9 cellular contexts compared by ENCODE assay signal in the genomic region with DNA sequence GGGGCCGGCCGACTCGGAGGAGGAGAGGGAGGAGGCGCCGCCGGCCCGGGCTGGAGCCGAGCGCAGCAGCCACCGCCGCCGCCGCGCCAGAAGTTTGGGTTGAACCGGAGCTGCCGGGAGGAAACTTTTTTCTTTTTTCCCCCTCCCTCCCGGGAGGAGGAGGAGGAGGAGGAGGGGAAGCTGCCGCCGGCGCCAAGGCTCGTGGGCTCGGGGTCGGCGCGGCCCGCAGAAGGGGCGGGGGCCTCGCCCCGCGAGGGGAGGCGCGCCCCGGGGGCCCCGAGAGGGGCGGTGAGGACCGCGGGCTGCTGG. TPM values are rescaled to one million over a fixed set of nuclear protein-coding genes. Genes with fewer than 3 reads are reported as not detected.
DNase-seq lines count a peak whose midpoint lies in the region; ATAC-seq, FAIRE-seq and TF ChIP-seq lines count a peak whose summit lies in the region.
"Had no signal": no experiment of that assay in that cellular context is flagged by ENCODE, and none has a peak within 500 bp of the region (broad histone marks: within the 10 kb centered on the region; RNA-seq: fewer than 3 reads in every experiment).

No MANE protein-coding gene starts in this region.

- no peak overlapping the region for H3K23ac ChIP-seq in H1 (ENCODE audit: insufficient read length)

- no peak for TF ChIP-seq CTCF in AG04450 (IDR thresholded peaks at IDR 0.05; ENCODE audit: low read depth, low read length)
- TF ChIP-seq CTCF in Loucy (conservative IDR thresholded peaks at IDR 0.05; ENCODE audit: low read length): no peak
- TF ChIP-seq CTCF in H1 (IDR thresholded peaks at IDR 0.05; ENCODE audit: control extremely low read depth in 1 of 3, insufficient read depth in 1 of 3, low read depth in 1 of 3, low read length in 3 of 3): no peak
- TF ChIP-seq CTCF in neural cell (IDR thresholded peaks at IDR 0.05; ENCODE audit: poor library complexity, severe bottlenecking): no peak

- H3K27me3 ChIP-seq in AG04450 (ENCODE audit: control insufficient read depth, insufficient read depth, low read length) (no peaks in the 10 kb centered on the region), Loucy (ENCODE audit: insufficient read depth, low read length, poor library complexity, severe bottlenecking) (no peaks in the 10 kb centered on the region), H1 (replicated peaks in 1 of 4; ENCODE audit: control insufficient read depth in 3 of 4, extremely low read depth in 1 of 4, insufficient read depth in 3 of 4, low read length in 3 of 4) (peaks cover 0 to 6% (median 0%) of the 10 kb centered on the region in 4 experiments; a peak in 2 of 7 replicates), neural cell (ENCODE audit: insufficient read depth, low read depth, low read length) (no peaks in the 10 kb centered on the region)

- H3K36me3 ChIP-seq in Loucy (ENCODE audit: insufficient read depth, low read length) (no peaks in the 10 kb centered on the region), H1 (ENCODE audit: control insufficient read depth in 2 of 4, insufficient read depth in 4 of 4, low read length in 3 of 4) (no peaks in the 10 kb centered on the region), neural cell (ENCODE audit: insufficient read depth, low read length) (no peaks in the 10 kb centered on the region)

- no peak overlapping the region for H2BK5ac ChIP-seq in H1 (ENCODE audit: low read depth, low read length)

- CTCF ChIA-PET in AG04450 (lab: Charles Lee) (interaction anchor here (1.0 to 2.6 kb wide), 3 partner anchors 9 to 104 kb away, joined by 3 to 10 read pairs (median 5); no protein-coding TSS in a partner anchor), H1 (lab: Charles Lee; ENCODE audit: partially characterized antibody) (interaction anchor here (1.3 to 7.8 kb wide), 3 partner anchors 16 to 103 kb away, joined by 4 to 99 read pairs (median 5); no protein-coding TSS in a partner anchor)

- peak overlapping the region; percentile 82 for H4K8ac ChIP-seq in H1 (ENCODE audit: extremely low read depth, insufficient read depth, low read length)

- H4K5ac ChIP-seq in H1 (ENCODE audit: insufficient read length, low read depth, low read length): no peak overlapping the region

- H3K27ac ChIP-seq in AG04450 (ENCODE audit: low read depth, low read length) (no peak overlapping the region), H1 (ENCODE audit: low read depth, low read length) (peak overlapping the region; percentile 53; the same call in 1 of the 2 replicates), neural cell (ENCODE audit: low read length) (no peak overlapping the region)

- H2BK20ac ChIP-seq in H1 (ENCODE audit: low read length): no peak overlapping the region

- no peak overlapping the region for H2BK120ac ChIP-seq in H1 (replicated peaks; ENCODE audit: low read depth, low read length)

- no peak overlapping the region for H3K18ac ChIP-seq in H1 (ENCODE audit: extremely low read depth, low read length)

- TF ChIP-seq EP300 in H1 (IDR thresholded peaks at IDR 0.05; ENCODE audit: borderline replicate concordance in 1 of 2, low read depth in 2 of 2, low read length in 2 of 2) (no peak), neural cell (conservative IDR thresholded peaks at IDR 0.05; ENCODE audit: poor library complexity, severe bottlenecking) (no peak)

- H2AK5ac ChIP-seq in H1 (ENCODE audit: low read depth, low read length): no peak overlapping the region

- peak in 1 of 2 experiments; percentile 5; a peak in 1 of 3 replicates for TF ChIP-seq POLR2A in H1 (IDR thresholded peaks at IDR 0.05; ENCODE audit: control extremely low read depth in 1 of 2, low read depth in 2 of 2, low read length in 2 of 2)
- TF ChIP-seq POLR2A in GM12892 (IDR thresholded peaks at IDR 0.05; ENCODE audit: low read depth, low read length): no peak

- H3K9me2 ChIP-seq in Loucy (replicated peaks; ENCODE audit: low read depth, low read length): no peaks in the 10 kb centered on the region
- no peaks in the 10 kb centered on the region for H3K9me2 ChIP-seq in neural cell (ENCODE audit: insufficient read depth, low read length)

- 0% methylated on average over 18 of the region's 37 CpGs; no CpG with 5 or more reads in 1 of the 2 experiments for WGBS in H1 (ENCODE audit: extremely low coverage in 1 of 2, insufficient coverage in 1 of 2, insufficient read length in 1 of 2, insufficient replicate concordance in 2 of 2, low coverage in 1 of 2, low lambda C conversion rate in 2 of 2, missing lambda C conversion rate in 1 of 2), 2 experiments

- H2AFZ ChIP-seq in Loucy (ENCODE audit: low read length) (no peak overlapping the region), H1 (ENCODE audit: low read length) (no peak overlapping the region), neural cell (ENCODE audit: low read depth, low read length) (no peak overlapping the region)

- FAIRE-seq in H1 (lab: Jason Lieb, UNC): no peak
- FAIRE-seq in GM12892 (lab: Jason Lieb, UNC): no peak
- FAIRE-seq: TTC549 had no signal

- H3K9ac ChIP-seq in Loucy (ENCODE audit: low read depth, low read length, poor library complexity, severe bottlenecking) (no peak overlapping the region), H1 (replicated peaks in 1 of 4; ENCODE audit: extremely low read depth in 1 of 4, low read depth in 3 of 4, low read length in 3 of 4) (peak overlapping the region in 3 of 4 experiments; percentile 71 to 81 (median 80); a peak in 3 of 7 replicates), neural cell (ENCODE audit: low read length) (peak overlapping the region; percentile 67)

- H3K23me2 ChIP-seq in H1 (ENCODE audit: low read depth, low read length): peaks cover 12% of the 10 kb centered on the region

- peaks cover 4% of the 10 kb centered on the region; the same call in 1 of the 2 replicates for H3F3A ChIP-seq in Loucy (ENCODE audit: low read depth)
- H3F3A ChIP-seq in neural cell (ENCODE audit: insufficient read depth, low read length, poor library complexity, severe bottlenecking): peaks cover 13% of the 10 kb centered on the region

- H3K4me3 ChIP-seq in AG04450 (ENCODE audit: low read depth, low read length): peak overlapping the region; percentile 94
- H3K4me3 ChIP-seq in Loucy (ENCODE audit: low read length, poor library complexity, severe bottlenecking): peak overlapping the region; percentile 75
- peak overlapping the region; percentile 75 to 93 (median 83) for H3K4me3 ChIP-seq in H1 (ENCODE audit: extremely low read depth in 1 of 4, insufficient read depth in 2 of 4, low read depth in 3 of 4, low read length in 4 of 4)
- peak overlapping the region; percentile 91 for H3K4me3 ChIP-seq in neural cell (ENCODE audit: low read length)

- H4K20me1 ChIP-seq in Loucy (ENCODE audit: insufficient read depth, low read length, poor library complexity, severe bottlenecking) (no peaks in the 10 kb centered on the region), H1 (replicated peaks in 1 of 2; ENCODE audit: control insufficient read depth in 1 of 2, insufficient read depth in 2 of 2, low read length in 2 of 2) (peaks cover 12 to 16% of the 10 kb centered on the region in 2 experiments), neural cell (ENCODE audit: insufficient read depth) (no peaks in the 10 kb centered on the region)

- H4K91ac ChIP-seq in H1 (replicated peaks; ENCODE audit: insufficient read length, low read length): no peak overlapping the region

- no peak overlapping the region for H3K4ac ChIP-seq in H1 (replicated peaks; ENCODE audit: insufficient read length, low read depth, low read length)

- H3K4me2 ChIP-seq in Loucy (ENCODE audit: low read depth, low read length, poor library complexity, severe bottlenecking): no peak overlapping the region
- peak overlapping the region; percentile 91; a peak in 3 of 4 replicates for H3K4me2 ChIP-seq in H1 (ENCODE audit: insufficient read depth in 1 of 2, low read depth in 2 of 2, low read length in 2 of 2)
- H3K4me2 ChIP-seq in neural cell (ENCODE audit: low read length): no peak overlapping the region

- ATAC-seq in activated CD4-positive, CD25-positive, alpha-beta regulatory T cell treated with anti-CD3 and anti-CD28 coated beads, Interleukin-2, amount 50 U/mL, for 24 hours: no peak

- no peak for TF ChIP-seq RAD21 in H1 (IDR thresholded peaks at IDR 0.05 in 1 of 2, conservative IDR thresholded peaks at IDR 0.05 in 1 of 2; ENCODE audit: low read depth in 2 of 2, low read length in 2 of 2)
- TF ChIP-seq RAD21 in neural cell (conservative IDR thresholded peaks at IDR 0.05): no peak

- H2BK12ac ChIP-seq in H1 (ENCODE audit: low read depth, low read length): no peak overlapping the region

- H3K4me1 ChIP-seq in Loucy (ENCODE audit: insufficient read depth, low read length, poor library complexity, severe bottlenecking) (peaks cover 8% of the 10 kb centered on the region), H1 (replicated peaks in 1 of 4; ENCODE audit: control insufficient read depth in 3 of 4, insufficient read depth in 4 of 4, low read length in 3 of 4) (peaks cover 3 to 20% (median 16%) of the 10 kb centered on the region in 4 experiments; a peak in 4 of 7 replicates)

- POLR2A ChIA-PET in AG04450 (lab: Yijun Ruan, JAX) (interaction anchor here (0.6 to 3.1 kb wide), 18 partner anchors 12 to 571 kb away, joined by 3 to 13 read pairs (median 4); no protein-coding TSS in a partner anchor), H1 (lab: Charles Lee; ENCODE audit: partially characterized antibody) (interaction anchor here (0.6 to 2.6 kb wide), 12 partner anchors 9 to 188 kb away, joined by 3 to 16 read pairs (median 5); no protein-coding TSS in a partner anchor)

- H2BK15ac ChIP-seq in H1 (ENCODE audit: low read length): no peak overlapping the region

- H3K14ac ChIP-seq in H1 (ENCODE audit: insufficient read length): no peak overlapping the region

- H3K9me3 ChIP-seq in AG04450 (ENCODE audit: control insufficient read depth, insufficient read depth, low read length) (no peaks in the 10 kb centered on the region; the same call in 1 of the 2 replicates), Loucy (ENCODE audit: insufficient read depth, low read depth, low read length) (no peaks in the 10 kb centered on the region), H1 (ENCODE audit: insufficient read depth in 2 of 2, low read depth in 1 of 2, low read length in 1 of 2) (no peaks in the 10 kb centered on the region), neural cell (ENCODE audit: low read length) (no peaks in the 10 kb centered on the region)

- DNase-seq in AG04450 (ENCODE audit: low read depth, low spot score) (no peak), H1 (ENCODE audit: low read depth in 1 of 2, low spot score in 2 of 2) (no peak), DMS79 (lab: John Stamatoyannopoulos, UW) (no peak), NCI-H345 treated with DMSO at 0.1 percent for 48 hours (lab: John Stamatoyannopoulos, UW; ENCODE audit: unreplicated experiment) (no peak), GM12892 (ENCODE audit: insufficient read length) (no peak)

- H3K79me2 ChIP-seq in Loucy (ENCODE audit: insufficient read depth, low read length) (no peaks in the 10 kb centered on the region), H1 (ENCODE audit: control insufficient read depth in 1 of 2, insufficient read depth in 2 of 2, low read length in 2 of 2) (peaks cover 26 to 56% of the 10 kb centered on the region in 2 experiments), neural cell (replicated peaks; ENCODE audit: insufficient read depth, low read length) (peaks cover 11% of the 10 kb centered on the region)

- H3K79me1 ChIP-seq in H1 (ENCODE audit: low read depth, low read length): peaks cover 3% of the 10 kb centered on the region; the same call in 1 of the 2 replicates

- no peak overlapping the region for H3K56ac ChIP-seq in H1 (replicated peaks; ENCODE audit: insufficient read length, low read depth, low read length)

RNA-seq across cellular contexts. Expression of a gene that starts 0.3 kb away (rescaled TPM):
- polyA plus RNA-seq in AG04450 (2011; rRNA removed) (142 and 168 TPM in 2 replicates), H1 (2011; rRNA removed) (9.4 and 13.8 TPM in 2 replicates), neural cell (6.7 and 6.8 TPM in 2 replicates)
- polyA minus RNA-seq in AG04450 (2011; rRNA and poly(A)+ RNA removed): 532 and 827 TPM in 2 replicates
- total RNA-seq in H1 (2021; fragmentation: NEBNext Ultra II Directional; extraction: Animal tissue kit (Norgen Biotek cat#: 25700)): 27.4 and 28.4 TPM in 2 replicates
- polyA plus RNA-seq in H1 (2011; cell fraction: cytosol; rRNA removed): 13.0 TPM
- 46.3 TPM for polyA plus RNA-seq in H1 (2011; cell fraction: nucleus; rRNA removed)
- polyA plus RNA-seq in H1 (2012, experiment 1 of 2): 9.4 to 16.8 TPM (median 12.1 TPM) in 4 replicates
- polyA plus RNA-seq in H1 (2012, experiment 2 of 2): 1.1 TPM
- polyA plus RNA-seq in H1 (2013, experiment 1 of 2): 18.4 TPM
- 18.2 TPM for polyA plus RNA-seq in H1 (2013, experiment 2 of 2)
- polyA minus RNA-seq in H1 (2011; rRNA and poly(A)+ RNA removed): 73.3 and 108 TPM in 2 replicates
- polyA minus RNA-seq in H1 (2011; cell fraction: cytosol; rRNA and poly(A)+ RNA removed): 54.9 TPM
- polyA minus RNA-seq in H1 (2011; cell fraction: nucleus; rRNA and poly(A)+ RNA removed): 133 TPM
- polyA minus RNA-seq in neural cell: 14.8 and 18.3 TPM in 2 replicates
- 4.2 TPM for polyA plus RNA-seq in GM12892 (2012; ENCODE audit: missing spikeins)

Comparison
In these comparisons a context has a peak if more than half of its experiments do, and no peak if none do; other contexts are left out.
1. H3K4me2 ChIP-seq: peak in H1 (2 of 2); none in Loucy (single experiment) and neural cell (single experiment).
2. Peak in every context shown above with its lines, with median percentiles within 50 percentile points of each other: H3K4me3 ChIP-seq.